Comparison of ENCODE assay signal across 24 cellular contexts in the genomic region with DNA sequence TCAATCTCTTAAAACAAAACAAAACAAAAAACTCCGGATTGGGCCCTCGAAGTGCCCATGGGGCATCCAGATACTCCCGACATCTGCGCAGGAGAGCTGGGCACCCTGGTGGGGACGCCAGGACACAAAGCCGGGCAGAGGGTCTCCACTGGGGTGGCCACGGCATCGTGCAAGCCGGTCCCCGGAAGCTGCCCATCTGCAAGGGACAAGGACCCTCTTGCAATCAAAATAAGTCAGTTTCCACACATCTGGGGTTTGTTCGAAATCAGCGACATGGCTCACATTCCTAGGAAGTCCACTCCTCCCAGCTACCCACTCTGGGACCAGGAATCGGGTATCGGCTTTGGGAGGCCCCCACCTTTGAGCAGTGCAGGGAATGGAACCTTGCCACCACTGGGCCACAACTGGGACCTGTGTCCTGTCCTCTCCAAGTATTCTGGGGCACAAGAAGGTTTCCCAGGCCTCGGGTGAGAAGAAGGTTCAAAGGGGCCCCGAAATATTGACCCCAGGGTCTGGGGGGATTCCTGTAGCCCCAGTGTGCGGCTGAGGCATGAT. TPM values are rescaled to one million over a fixed set of nuclear protein-coding genes. Genes with fewer than 3 reads are reported as not detected.
DNase-seq lines count a peak whose midpoint lies in the region; ATAC-seq, FAIRE-seq and TF ChIP-seq lines count a peak whose summit lies in the region.
"Had no signal": no experiment of that assay in that cellular context is flagged by ENCODE, and none has a peak within 500 bp of the region (broad histone marks: within the 10 kb centered on the region; RNA-seq: fewer than 3 reads in every experiment).

No MANE protein-coding gene starts in this region.

- H3K4me3 ChIP-seq in GM23338 = peak overlapping the region; percentile 62; the same call in 1 of the 2 replicates
- H3K4me3 ChIP-seq in RWPE2 (ENCODE audit: severe bottlenecking) = no peak overlapping the region
- peak overlapping the region in 1 of 2 donors; percentile 69 for H3K4me3 ChIP-seq in kidney (ENCODE audit: low read length in 2 of 2)
- H3K4me3 ChIP-seq in sigmoid colon = no peak overlapping the region

- TF ChIP-seq CTCF in GM23338 (conservative IDR thresholded peaks at IDR 0.05; ENCODE audit: low read depth in 2 of 2) = no peak
- TF ChIP-seq CTCF in RWPE2 (IDR thresholded peaks at IDR 0.05; ENCODE audit: poor library complexity, severe bottlenecking) = no peak
- no peak for TF ChIP-seq CTCF in kidney (IDR thresholded peaks at IDR 0.05; ENCODE audit: borderline replicate concordance, extremely low read depth, insufficient read depth)
- TF ChIP-seq CTCF in sigmoid colon (IDR thresholded peaks at IDR 0.05) = no peak

- DNase-seq in GM23338 (ENCODE audit: low spot score) (no peak), RWPE2 (ENCODE audit: low spot score) (peak; percentile 51), kidney (peak; percentile 73), sigmoid colon (peak; percentile 56), substantia nigra (lab: John Stamatoyannopoulos, UW) (no peak), DMS153 treated with DMSO at 0.1 percent for 48 hours (lab: John Stamatoyannopoulos, UW; ENCODE audit: unreplicated experiment) (no peak)
- no peak for DNase-seq in stimulated activated naive B cell treated with anti-CD40 and anti-IgM and Interleukin-4, amounts not matched to agents 10 μg/mL and 1 μg/mL and 100 μg/mL, for 72 hours
- DNase-seq: activated CD4-positive, alpha-beta T cell treated with anti-CD3 and anti-CD28 coated beads for 4 hours; anterior cingulate cortex; EL; naive B cell; NCI-H1092; NCI-H2029; NCI-H2227 treated with DMSO at 0.1 percent for 48 hours; NCI-H69; T-helper 17 cell had no signal

- H3K4me1 Mint-ChIP-seq in GM23338 = peaks cover 7% of the 10 kb centered on the region
- peaks cover 3 to 18% of the 10 kb centered on the region in 2 donors for H3K4me1 Mint-ChIP-seq in stimulated activated naive B cell treated with anti-CD40 and anti-IgM and Interleukin-4, amounts not matched to agents 10 μg/mL and 1 μg/mL and 100 μg/mL, for 72 hours

- peak overlapping the region in 1 of 2 donors; percentile 80 for H3K9ac ChIP-seq in kidney (ENCODE audit: low read length in 2 of 2)

- H3K9me3 ChIP-seq in RWPE2 (ENCODE audit: severe bottlenecking) = no peaks in the 10 kb centered on the region
- H3K9me3 ChIP-seq in kidney (ENCODE audit: control insufficient read depth in 1 of 2, low read length in 2 of 2) = no peaks in the 10 kb centered on the region
- H3K9me3 ChIP-seq in sigmoid colon = no peaks in the 10 kb centered on the region

- no peaks in the 10 kb centered on the region; the same call in none of the 2 replicates for H4K20me1 ChIP-seq in GM23338 (replicated peaks; ENCODE audit: insufficient read depth)

- FAIRE-seq in kidney (lab: Jason Lieb, UNC) = no peak
- FAIRE-seq: D721Med had no signal

- H3K79me2 ChIP-seq in GM23338 (replicated peaks; ENCODE audit: insufficient read depth) = no peaks in the 10 kb centered on the region

- no peak for TF ChIP-seq POLR2A in sigmoid colon (IDR thresholded peaks at IDR 0.05)

- H3K27me3 ChIP-seq in GM23338 (ENCODE audit: insufficient read depth) (peaks cover 91% of the 10 kb centered on the region), RWPE2 (ENCODE audit: insufficient read depth, poor library complexity, severe bottlenecking) (peaks cover 74% of the 10 kb centered on the region), sigmoid colon (peaks cover 70 to 97% (median 88%) of the 10 kb centered on the region in 3 donors)

- no peaks in the 10 kb centered on the region for H3K9me2 ChIP-seq in GM23338 (ENCODE audit: insufficient read depth)

- H3K4me1 ChIP-seq in GM23338 (ENCODE audit: insufficient read depth) (peaks cover 16% of the 10 kb centered on the region; the same call in 1 of the 2 replicates), RWPE2 (ENCODE audit: insufficient read depth, poor library complexity, severe bottlenecking) (no peaks in the 10 kb centered on the region), kidney (ENCODE audit: control insufficient read depth in 1 of 2, insufficient read depth in 1 of 2, low read depth in 1 of 2, low read length in 2 of 2) (peaks cover 0 to 3% of the 10 kb centered on the region in 2 donors), sigmoid colon (peaks cover 0 to 39% (median 34%) of the 10 kb centered on the region in 4 donors)

- H3K27ac Mint-ChIP-seq in GM23338 = no peak overlapping the region
- H3K27ac Mint-ChIP-seq in stimulated activated naive B cell treated with anti-CD40 and anti-IgM and Interleukin-4, amounts not matched to agents 10 μg/mL and 1 μg/mL and 100 μg/mL, for 72 hours = no peak overlapping the region
- H3K27ac Mint-ChIP-seq: activated naive CD4-positive, alpha-beta T cell treated with anti-CD3 and anti-CD28 coated beads, Interleukin-2, amount 50 U/mL, for 72 hours; dendritic cell treated with granulocyte-macrophage colony-stimulating factor and Interleukin-4, amounts not matched to agents 40 ng/mL and 50 ng/mL, for 4 days; naive B cell; T-helper 17 cell had no signal

- no peak overlapping the region for H3K27ac ChIP-seq in GM23338 (ENCODE audit: low read depth)
- H3K27ac ChIP-seq in RWPE2 (ENCODE audit: poor library complexity, severe bottlenecking) = no peak overlapping the region
- H3K27ac ChIP-seq in kidney (ENCODE audit: low read depth in 2 of 2, low read length in 2 of 2) = peak overlapping the region; percentile 59 to 67
- no peak overlapping the region for H3K27ac ChIP-seq in sigmoid colon
- H3K27ac ChIP-seq in substantia nigra (ENCODE audit: low read depth, low read length, poor library complexity, severe bottlenecking) = no peak overlapping the region
- H3K27ac ChIP-seq: HL-60 had no signal

- WGBS in sigmoid colon, 2 donors = 67 to 77% methylated on average over 17 of the region's 17 CpGs

- H3F3A ChIP-seq in GM23338 (replicated peaks; ENCODE audit: low read depth) = no peaks in the 10 kb centered on the region

- H3K9me3 Mint-ChIP-seq in GM23338 = no peaks in the 10 kb centered on the region; the same call in 2 of the 3 replicates
- no peaks in the 10 kb centered on the region for H3K9me3 Mint-ChIP-seq in stimulated activated naive B cell treated with anti-CD40 and anti-IgM and Interleukin-4, amounts not matched to agents 10 μg/mL and 1 μg/mL and 100 μg/mL, for 72 hours
- H3K9me3 Mint-ChIP-seq: activated naive CD4-positive, alpha-beta T cell treated with anti-CD3 and anti-CD28 coated beads, Interleukin-2, amount 50 U/mL, for 72 hours; dendritic cell treated with granulocyte-macrophage colony-stimulating factor and Interleukin-4, amounts not matched to agents 40 ng/mL and 50 ng/mL, for 4 days had no signal

- H3K36me3 ChIP-seq in GM23338 (ENCODE audit: insufficient read depth) = no peaks in the 10 kb centered on the region
- H3K36me3 ChIP-seq in RWPE2 (ENCODE audit: low read depth) = no peaks in the 10 kb centered on the region
- H3K36me3 ChIP-seq in kidney (ENCODE audit: control insufficient read depth in 1 of 2, insufficient read depth in 2 of 2, low read length in 2 of 2) = no peaks in the 10 kb centered on the region
- H3K36me3 ChIP-seq in sigmoid colon = no peaks in the 10 kb centered on the region

- no peaks in the 10 kb centered on the region for H3K36me3 Mint-ChIP-seq in GM23338 (ENCODE audit: low read depth)
- H3K36me3 Mint-ChIP-seq in stimulated activated naive B cell treated with anti-CD40 and anti-IgM and Interleukin-4, amounts not matched to agents 10 μg/mL and 1 μg/mL and 100 μg/mL, for 72 hours = no peaks in the 10 kb centered on the region
- H3K36me3 Mint-ChIP-seq: activated naive CD4-positive, alpha-beta T cell treated with anti-CD3 and anti-CD28 coated beads, Interleukin-2, amount 50 U/mL, for 72 hours; naive B cell had no signal

- H2AFZ ChIP-seq in GM23338 = no peak overlapping the region

- ATAC-seq in GM23338 (no peak), RWPE2 (ENCODE audit: low read depth) (no peak)
- ATAC-seq in stimulated activated naive B cell treated with anti-CD40 and anti-IgM and Interleukin-4, amounts not matched to agents 10 μg/mL and 1 μg/mL and 100 μg/mL, for 72 hours (replicated peaks) = no peak
- ATAC-seq: activated naive CD4-positive, alpha-beta T cell treated with anti-CD3 and anti-CD28 coated beads, Interleukin-2, amount 50 U/mL, for 72 hours; HCT116; T-helper 17 cell had no signal

- peaks cover 84% of the 10 kb centered on the region for H3K27me3 Mint-ChIP-seq in GM23338 (ENCODE audit: insufficient read depth, low read depth, poor library complexity)
- H3K27me3 Mint-ChIP-seq in stimulated activated naive B cell treated with anti-CD40 and anti-IgM and Interleukin-4, amounts not matched to agents 10 μg/mL and 1 μg/mL and 100 μg/mL, for 72 hours = peaks cover 22 to 50% of the 10 kb centered on the region in 2 donors

- TF ChIP-seq EP300 in sigmoid colon (IDR thresholded peaks at IDR 0.05) = no peak

- H3K4me3 Mint-ChIP-seq in GM23338 = peak overlapping the region; percentile 60; the same call in 1 of the 3 replicates
- H3K4me3 Mint-ChIP-seq in stimulated activated naive B cell treated with anti-CD40 and anti-IgM and Interleukin-4, amounts not matched to agents 10 μg/mL and 1 μg/mL and 100 μg/mL, for 72 hours = no peak overlapping the region
- H3K4me3 Mint-ChIP-seq: dendritic cell treated with granulocyte-macrophage colony-stimulating factor and Interleukin-4, amounts not matched to agents 40 ng/mL and 50 ng/mL, for 4 days; T-helper 17 cell had no signal

- H3K4me2 ChIP-seq in GM23338 = peak overlapping the region; percentile 80; the same call in 1 of the 2 replicates

- intact Hi-C loops in kidney (cut with DNase I) = no loop called here
- intact Hi-C loops in sigmoid colon (cut with DNase I) = no loop called here

TF ChIP-seq in GM23338, 12 proteins besides CTCF, POLR2A, EP300 and RAD21 (continues in another document):
- TF ChIP-seq EZH2 (IDR thresholded peaks at IDR 0.05; ENCODE audit: low read depth, unreplicated experiment) = peak; percentile 7

RNA-seq across cellular contexts. Expression of a gene that starts 4.6 kb away (rescaled TPM):
- 0.14 and 0.66 TPM in 2 replicates for total RNA-seq in GM23338 (2014; rRNA removed; shearing (Covaris generic))
- 0.16 TPM in 2 replicates for polyA plus RNA-seq in GM23338 (2016; fragmentation: Nextera tagmentation; extraction: Ambion mirVana)
- 21.9 TPM for total RNA-seq in kidney
- polyA plus RNA-seq in kidney (ENCODE audit: insufficient read depth, low read depth, low replicate concordance) = 3.0 TPM
- 1 to 10 TPM in 1 of 4 donors, under 1 TPM in 3; 0.14 to 1.1 (median 0.60) TPM for total RNA-seq in sigmoid colon
- polyA plus RNA-seq in sigmoid colon = 1 to 10 TPM in 1 of 3 donors, under 1 TPM in 2; under 0.01 to 1.7 (median 0.46) TPM
- total RNA-seq: T-helper 17 cell had no signal

RNA-seq across cellular contexts. Expression of a gene that starts 43.1 kb away (rescaled TPM):
- total RNA-seq in GM23338 (2014; rRNA removed; shearing (Covaris generic)) = not detected in 2 replicates
- polyA plus RNA-seq in GM23338 (2016; fragmentation: Nextera tagmentation; extraction: Ambion mirVana) (not detected in 2 replicates), kidney (ENCODE audit: insufficient read depth, low read depth, low replicate concordance) (not detected), sigmoid colon (not detected)
- total RNA-seq in kidney (not detected), sigmoid colon (not detected)
- total RNA-seq: activated naive CD4-positive, alpha-beta T cell treated with anti-CD3 and anti-CD28 coated beads, Interleukin-2, amount 50 U/mL, for 72 hours; fibroblast of lung; osteocyte; subcutaneous adipose tissue; T-helper 17 cell had no signal
- polyA plus RNA-seq: fibroblast of lung had no signal

Comparison
In these comparisons a context has a peak if more than half of its experiments do, and no peak if none do; other contexts are left out.
1. DNase-seq: peak in RWPE2 (single experiment), kidney (single experiment) and sigmoid colon (single experiment); none in GM23338 (single experiment), substantia nigra (0 of 49), stimulated activated naive B cell treated with anti-CD40 and anti-IgM and Interleukin-4, amounts not matched to agents 10 μg/mL and 1 μg/mL and 100 μg/mL, for 72 hours (single experiment) and DMS153 treated with DMSO at 0.1 percent for 48 hours (single experiment).
2. H3K27ac ChIP-seq: peak in kidney (2 of 2); none in GM23338 (single experiment), RWPE2 (single experiment), sigmoid colon (0 of 4) and substantia nigra (single experiment).
3. RNA of a gene that starts 4.6 kb away (total RNA-seq): 21.9 TPM in kidney (single experiment); 0.14 to 1.1 TPM in sigmoid colon and 0.14 to 0.66 TPM in GM23338; every median in the first group is over 10 times any median in the second.